8 cellular contexts compared by ENCODE assay signal in the genomic region with DNA sequence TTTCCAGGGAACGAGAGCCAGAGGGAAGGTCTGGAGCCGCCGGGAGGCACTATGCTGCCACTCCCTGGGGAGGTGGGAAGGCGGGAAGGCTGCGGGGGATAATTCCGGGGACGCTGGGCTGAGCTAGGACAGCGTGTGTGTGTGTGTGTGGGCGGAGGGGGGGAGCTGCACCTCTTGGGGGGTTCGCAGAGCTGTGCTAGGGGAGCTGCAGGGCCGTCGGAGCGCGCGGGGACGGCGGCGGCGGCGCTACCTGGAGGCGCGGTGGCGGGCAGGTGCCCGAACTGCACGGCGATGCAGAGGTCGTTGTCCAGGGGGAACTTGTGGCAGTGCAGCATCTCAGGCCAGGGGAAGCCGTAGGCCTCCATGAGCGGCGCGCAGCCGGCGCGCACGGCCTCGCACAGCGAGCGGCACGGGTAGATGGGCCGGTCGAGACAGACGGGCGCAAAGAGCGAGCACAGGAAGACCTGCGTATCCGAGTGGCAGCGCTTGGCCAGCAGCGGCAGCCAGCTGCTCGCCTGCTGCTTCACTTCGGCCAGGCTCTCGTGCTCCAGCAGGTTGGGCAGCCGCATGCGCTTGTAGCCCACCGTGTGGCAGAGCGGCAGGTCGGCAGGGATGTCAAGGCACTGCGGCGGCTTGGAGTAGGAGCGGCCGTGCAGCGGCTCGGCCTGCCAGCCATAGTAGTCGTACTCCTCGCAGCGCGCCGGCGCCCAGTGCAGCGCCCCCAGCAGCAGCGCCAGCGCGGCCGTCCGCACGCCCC. TPM values are rescaled to one million over a fixed set of nuclear protein-coding genes. Genes with fewer than 3 reads are reported as not detected.
DNase-seq lines count a peak whose midpoint lies in the region; ATAC-seq and TF ChIP-seq lines count a peak whose summit lies in the region.

No MANE protein-coding gene starts in this region.

- DNase-seq in activated CD4-positive, alpha-beta T cell treated with anti-CD3 and anti-CD28 coated beads, Interleukin-2, amount 10 ng/mL, durations not matched to agents 7 days and 5 days: no peak
- DNase-seq in activated CD4-positive, alpha-beta T cell treated with anti-CD3 and anti-CD28 coated beads for 1 hour: no peak
- DNase-seq in T-helper 17 cell: no peak
- DNase-seq in glutamatergic neuron: peak; percentile 61
- DNase-seq in NCI-H1436 treated with DMSO at 0.1 percent for 48 hours (lab: John Stamatoyannopoulos, UW): no peak

- peak overlapping the region; percentile 77 for H3K4me2 ChIP-seq in skeletal muscle satellite cell (ENCODE audit: low read length)

- no peak overlapping the region for H3K9ac ChIP-seq in skeletal muscle satellite cell (ENCODE audit: low read depth, low read length)

- H3K27me3 Mint-ChIP-seq in activated CD4-positive, alpha-beta T cell treated with anti-CD3 and anti-CD28 coated beads, Interleukin-2, amount 10 ng/mL, durations not matched to agents 7 days and 5 days: peaks cover 46% of the 10 kb centered on the region
- H3K27me3 Mint-ChIP-seq in T-helper 17 cell (peaks cover 52% of the 10 kb centered on the region), glutamatergic neuron (ENCODE audit: unreplicated experiment) (peaks cover 28% of the 10 kb centered on the region)

- peak overlapping the region; percentile 16 for H3K4me3 Mint-ChIP-seq in activated CD4-positive, alpha-beta T cell treated with anti-CD3 and anti-CD28 coated beads, Interleukin-2, amount 10 ng/mL, durations not matched to agents 7 days and 5 days
- H3K4me3 Mint-ChIP-seq in T-helper 17 cell (peak overlapping the region; percentile 63), glutamatergic neuron (ENCODE audit: unreplicated experiment) (peak overlapping the region; percentile 81)

- CTCF ChIA-PET in activated CD4-positive, alpha-beta T cell treated with anti-CD3 and anti-CD28 coated beads, Interleukin-2, amount 10 ng/mL, durations not matched to agents 7 days and 5 days (lab: Charles Lee): no interaction called here

- H3K9me3 ChIP-seq in T-helper 17 cell (ENCODE audit: control insufficient read depth, low read length, poor library complexity, severe bottlenecking) (no peaks in the 10 kb centered on the region), skeletal muscle satellite cell (replicated peaks; ENCODE audit: low read length) (no peaks in the 10 kb centered on the region)

- peaks cover 56% of the 10 kb centered on the region for H3K27me3 ChIP-seq in skeletal muscle satellite cell (ENCODE audit: control insufficient read depth, insufficient read depth, low read length)

- no peaks in the 10 kb centered on the region for H3K9me3 Mint-ChIP-seq in activated CD4-positive, alpha-beta T cell treated with anti-CD3 and anti-CD28 coated beads, Interleukin-2, amount 10 ng/mL, durations not matched to agents 7 days and 5 days
- H3K9me3 Mint-ChIP-seq in glutamatergic neuron (ENCODE audit: unreplicated experiment): peaks cover 7% of the 10 kb centered on the region

- ATAC-seq in T-helper 17 cell (peak; percentile 8), GM19395 (IDR thresholded peaks at IDR 0.05; ENCODE audit: unreplicated experiment) (no peak), GM19023 (IDR thresholded peaks at IDR 0.05; ENCODE audit: unreplicated experiment) (no peak)

- peaks cover 2% of the 10 kb centered on the region for H3K36me3 Mint-ChIP-seq in activated CD4-positive, alpha-beta T cell treated with anti-CD3 and anti-CD28 coated beads, Interleukin-2, amount 10 ng/mL, durations not matched to agents 7 days and 5 days (ENCODE audit: low read depth)
- peaks cover 3% of the 10 kb centered on the region for H3K36me3 Mint-ChIP-seq in T-helper 17 cell (ENCODE audit: low read depth)
- peaks cover 4% of the 10 kb centered on the region for H3K36me3 Mint-ChIP-seq in glutamatergic neuron (ENCODE audit: unreplicated experiment)

- H3K27ac Mint-ChIP-seq in activated CD4-positive, alpha-beta T cell treated with anti-CD3 and anti-CD28 coated beads, Interleukin-2, amount 10 ng/mL, durations not matched to agents 7 days and 5 days: no peak overlapping the region
- H3K27ac Mint-ChIP-seq in T-helper 17 cell (no peak overlapping the region), glutamatergic neuron (ENCODE audit: unreplicated experiment) (no peak overlapping the region)

- no peak for TF ChIP-seq CTCF in glutamatergic neuron (IDR thresholded peaks at IDR 0.05; ENCODE audit: partially characterized antibody, unreplicated experiment)

- H3K4me1 Mint-ChIP-seq in activated CD4-positive, alpha-beta T cell treated with anti-CD3 and anti-CD28 coated beads, Interleukin-2, amount 10 ng/mL, durations not matched to agents 7 days and 5 days: peaks cover 8% of the 10 kb centered on the region
- H3K4me1 Mint-ChIP-seq in T-helper 17 cell (peaks cover 21% of the 10 kb centered on the region), glutamatergic neuron (ENCODE audit: low read depth, unreplicated experiment) (no peaks in the 10 kb centered on the region)

- POLR2A ChIA-PET in activated CD4-positive, alpha-beta T cell treated with anti-CD3 and anti-CD28 coated beads, Interleukin-2, amount 10 ng/mL, durations not matched to agents 7 days and 5 days (lab: Charles Lee): no interaction called here

- H3K4me3 ChIP-seq in skeletal muscle satellite cell (ENCODE audit: low read length): peak overlapping the region; percentile 59

- H3K36me3 ChIP-seq in skeletal muscle satellite cell (ENCODE audit: insufficient read depth, low read length): no peaks in the 10 kb centered on the region

- H3K4me1 ChIP-seq in skeletal muscle satellite cell (ENCODE audit: control insufficient read depth, insufficient read depth, low read length): no peaks in the 10 kb centered on the region

RNA-seq across cellular contexts. Expression of a gene that starts 0.6 kb away (rescaled TPM):
- not detected for total RNA-seq in activated CD4-positive, alpha-beta T cell treated with anti-CD3 and anti-CD28 coated beads, Interleukin-2, amount 10 ng/mL, durations not matched to agents 7 days and 5 days
- total RNA-seq in T-helper 17 cell (not detected), glutamatergic neuron (ENCODE audit: unreplicated experiment) (not detected)
- total RNA-seq in skeletal muscle satellite cell (2012; rRNA removed): under 0.01 TPM in 1 of 2 replicates, not detected in the other

RNA-seq across cellular contexts. Expression of a gene that starts 34.3 kb away (rescaled TPM):
- 10 to 100 TPM; 23.9 to 31.9 TPM for total RNA-seq in activated CD4-positive, alpha-beta T cell treated with anti-CD3 and anti-CD28 coated beads, Interleukin-2, amount 10 ng/mL, durations not matched to agents 7 days and 5 days
- 10 to 100 TPM; 60.0 to 69.2 TPM for total RNA-seq in T-helper 17 cell
- 48.5 TPM for total RNA-seq in glutamatergic neuron (ENCODE audit: unreplicated experiment)
- 15.7 and 16.6 TPM in 2 replicates for total RNA-seq in skeletal muscle satellite cell (2012; rRNA removed)

RNA-seq across cellular contexts. Expression of a gene that starts 57.7 kb away (rescaled TPM):
- total RNA-seq in activated CD4-positive, alpha-beta T cell treated with anti-CD3 and anti-CD28 coated beads, Interleukin-2, amount 10 ng/mL, durations not matched to agents 7 days and 5 days: 1 to 10 TPM; 1.3 to 1.8 TPM
- total RNA-seq in T-helper 17 cell (1 to 10 TPM; 1.2 to 2.7 TPM), glutamatergic neuron (ENCODE audit: unreplicated experiment) (12.2 TPM)
- total RNA-seq in skeletal muscle satellite cell (2012; rRNA removed): 35.7 and 36.9 TPM in 2 replicates

Comparison
In these comparisons a context has a peak if more than half of its experiments do, and no peak if none do; other contexts are left out.
1. H3K4me3 Mint-ChIP-seq: peak in every context shown above with its lines; median percentile 81 in glutamatergic neuron; 63 in T-helper 17 cell; 16 in activated CD4-positive, alpha-beta T cell treated with anti-CD3 and anti-CD28 coated beads, Interleukin-2, amount 10 ng/mL, durations not matched to agents 7 days and 5 days.